Comparison of ENCODE assay signal across 12 cellular contexts in genomic region chr1:166952002-166952746, GRCh38. TPM values are rescaled to one million over a fixed set of nuclear protein-coding genes. Genes with fewer than 3 reads are reported as not detected.
A peak's percentile ranks its signal among the peaks of the same experiment; 100 is the strongest.
DNase-seq lines count a peak whose midpoint lies in the region; ATAC-seq, FAIRE-seq and TF ChIP-seq lines count a peak whose summit lies in the region.
"Had no signal": no experiment of that assay in that cellular context is flagged by ENCODE, and none has a peak within 500 bp of the region (broad histone marks: within the 10 kb centered on the region; RNA-seq: fewer than 3 reads in every experiment).

No MANE protein-coding gene starts in this region.

- CTCF ChIA-PET in activated CD8-positive, alpha-beta memory T cell treated with anti-CD3 and anti-CD28 coated beads, Interleukin-2, amount 10 ng/mL, durations not matched to agents 7 days and 5 days (lab: Charles Lee), result no interaction called here

- intact Hi-C loops in right cardiac atrium (cut with DNase I) (no loop called here), posterior cingulate gyrus (cut with DNase I) (no loop called here)

- TF ChIP-seq CTCF in astrocyte of the cerebellum (IDR thresholded peaks at IDR 0.05; ENCODE audit: low read depth, low read length, missing control alignments), result no peak

- in situ Hi-C loops in astrocyte of the cerebellum (cut with HindIII; ENCODE audit: low sequenced_read_pairs), result no loop called here

- H3K9me3 ChIP-seq in right cardiac atrium (ENCODE audit: control insufficient read depth, low read length) (no peaks in the 10 kb centered on the region), stomach smooth muscle (ENCODE audit: control insufficient read depth in 2 of 2, low read length in 2 of 2) (no peaks in the 10 kb centered on the region)
- H3K9me3 ChIP-seq: vagina had no signal

- 49% methylated on average over 4 of the region's 4 CpGs for WGBS in right cardiac atrium

- H3K4me1 Mint-ChIP-seq in activated CD8-positive, alpha-beta memory T cell treated with anti-CD3 and anti-CD28 coated beads, Interleukin-2, amount 10 ng/mL, durations not matched to agents 7 days and 5 days, result peaks cover 18% of the 10 kb centered on the region

- DNase-seq in activated CD8-positive, alpha-beta memory T cell treated with anti-CD3 and anti-CD28 coated beads, Interleukin-2, amount 10 ng/mL, durations not matched to agents 7 days and 5 days, result no peak
- no peak for DNase-seq in activated CD8-positive, alpha-beta memory T cell treated with anti-CD3 and anti-CD28 coated beads for 24 hours
- DNase-seq in astrocyte of the cerebellum (ENCODE audit: low read depth), result peak; percentile 92
- DNase-seq in right cardiac atrium, result peak in 1 of 3 donors; percentile 59
- DNase-seq in GM19239 (ENCODE audit: insufficient read length, low spot score), result no peak
- DNase-seq in posterior cingulate gyrus, result no peak
- DNase-seq: NCI-H345 had no signal

- H3K36me3 Mint-ChIP-seq in activated CD8-positive, alpha-beta memory T cell treated with anti-CD3 and anti-CD28 coated beads, Interleukin-2, amount 10 ng/mL, durations not matched to agents 7 days and 5 days, result peaks cover 17% of the 10 kb centered on the region

- no peak overlapping the region for H3K4me3 Mint-ChIP-seq in activated CD8-positive, alpha-beta memory T cell treated with anti-CD3 and anti-CD28 coated beads, Interleukin-2, amount 10 ng/mL, durations not matched to agents 7 days and 5 days
- H3K4me3 Mint-ChIP-seq: T-helper 1 cell treated with Interleukin-12 subunit alpha and Interleukin-12 subunit beta and Interleukin-4 antibody, amounts not matched to agents 30 μg/mL and 1 μg/mL, for 36 hours had no signal

- H3K9me3 Mint-ChIP-seq in activated CD8-positive, alpha-beta memory T cell treated with anti-CD3 and anti-CD28 coated beads, Interleukin-2, amount 10 ng/mL, durations not matched to agents 7 days and 5 days (ENCODE audit: low read depth), result no peaks in the 10 kb centered on the region
- H3K9me3 Mint-ChIP-seq: T-helper 1 cell treated with Interleukin-12 subunit alpha and Interleukin-12 subunit beta and Interleukin-4 antibody, amounts not matched to agents 30 μg/mL and 1 μg/mL, for 36 hours had no signal

- H3K9ac ChIP-seq in stomach smooth muscle (ENCODE audit: low read length in 2 of 2), result no peak overlapping the region

- peak; percentile 51 for ATAC-seq in activated CD8-positive, alpha-beta memory T cell treated with anti-CD3 and anti-CD28 coated beads, Interleukin-2, amount 10 ng/mL, durations not matched to agents 7 days and 5 days
- peak; percentile 59 to 61 for ATAC-seq in right cardiac atrium
- ATAC-seq in GM19351 (IDR thresholded peaks at IDR 0.05; ENCODE audit: unreplicated experiment), result no peak

- H3K27me3 ChIP-seq in right cardiac atrium (ENCODE audit: control insufficient read depth, insufficient read depth) (no peaks in the 10 kb centered on the region), stomach smooth muscle (ENCODE audit: control insufficient read depth in 1 of 2, insufficient read depth in 2 of 2, low read length in 2 of 2) (no peaks in the 10 kb centered on the region)
- H3K27me3 ChIP-seq: vagina had no signal

- H3K4me3 ChIP-seq in astrocyte of the cerebellum (ENCODE audit: low read depth, low read length) (no peak overlapping the region), right cardiac atrium (ENCODE audit: low read length) (no peak overlapping the region), stomach smooth muscle (ENCODE audit: low read length in 2 of 2) (peak overlapping the region in 1 of 2 donors; percentile 4)
- H3K4me3 ChIP-seq: vagina had no signal

- no peak for FAIRE-seq in GM19239 (lab: Jason Lieb, UNC)

- peaks cover 34% of the 10 kb centered on the region for H3K27me3 Mint-ChIP-seq in activated CD8-positive, alpha-beta memory T cell treated with anti-CD3 and anti-CD28 coated beads, Interleukin-2, amount 10 ng/mL, durations not matched to agents 7 days and 5 days

- H3K4me1 ChIP-seq in right cardiac atrium (ENCODE audit: control insufficient read depth, insufficient read depth, low read length) (no peaks in the 10 kb centered on the region), stomach smooth muscle (ENCODE audit: control insufficient read depth, insufficient read depth, low read length) (peaks cover 14% of the 10 kb centered on the region)

- H3K27ac ChIP-seq in right cardiac atrium (ENCODE audit: low read length) (no peak overlapping the region), stomach smooth muscle (ENCODE audit: low read length) (peak overlapping the region; percentile 12)
- H3K27ac ChIP-seq: vagina had no signal

- H3K36me3 ChIP-seq in stomach smooth muscle (ENCODE audit: control insufficient read depth in 2 of 2, insufficient read depth in 2 of 2, low read length in 2 of 2), result no peaks in the 10 kb centered on the region
- H3K36me3 ChIP-seq: vagina had no signal

- no peak overlapping the region for H3K27ac Mint-ChIP-seq in activated CD8-positive, alpha-beta memory T cell treated with anti-CD3 and anti-CD28 coated beads, Interleukin-2, amount 10 ng/mL, durations not matched to agents 7 days and 5 days
- H3K27ac Mint-ChIP-seq: T-helper 1 cell treated with Interleukin-12 subunit alpha and Interleukin-12 subunit beta and Interleukin-4 antibody, amounts not matched to agents 30 μg/mL and 1 μg/mL, for 36 hours had no signal

RNA-seq across cellular contexts. Expression of gene ILDR2, which starts 23.2 kb away (rescaled TPM):
- 1 to 10 TPM; 7.4 to 7.9 TPM for total RNA-seq in activated CD8-positive, alpha-beta memory T cell treated with anti-CD3 and anti-CD28 coated beads, Interleukin-2, amount 10 ng/mL, durations not matched to agents 7 days and 5 days
- total RNA-seq in right cardiac atrium, result 10 to 100 TPM in 1 of 4 donors, 1 to 10 TPM in 3; 3.3 to 13.7 (median 4.4) TPM
- 0.95 TPM for polyA plus RNA-seq in right cardiac atrium

RNA-seq across cellular contexts. Expression of gene MAEL, which starts 36.9 kb away (rescaled TPM):
- under 1 TPM in 1 of 2 experiments, not detected in 1; 0.38 TPM for total RNA-seq in activated CD8-positive, alpha-beta memory T cell treated with anti-CD3 and anti-CD28 coated beads, Interleukin-2, amount 10 ng/mL, durations not matched to agents 7 days and 5 days
- 1 to 10 TPM; 3.2 to 7.5 (median 5.2) TPM for total RNA-seq in right cardiac atrium
- polyA plus RNA-seq in right cardiac atrium, result 3.9 TPM
- total RNA-seq: epithelial cell of proximal tubule, vagina had no signal
